18 cellular contexts compared by ENCODE assay signal in genomic region chr18:68215931-68216330, GRCh38.
A peak's percentile ranks its signal among the peaks of the same experiment; 100 is the strongest.
DNase-seq lines count a peak whose midpoint lies in the region; TF ChIP-seq lines count a peak whose summit lies in the region.
"Had no signal": no experiment of that assay in that cellular context is flagged by ENCODE, and none has a peak within 500 bp of the region (broad histone marks: within the 10 kb centered on the region; RNA-seq: fewer than 3 reads in every experiment).

No MANE protein-coding gene starts in this region.

- H4K91ac ChIP-seq in trophoblast cell (ENCODE audit: low read depth, low read length) = no peak overlapping the region

- H3K23ac ChIP-seq in trophoblast cell (ENCODE audit: low read length) = no peak overlapping the region

- H3K36me3 ChIP-seq in fibroblast of lung (ENCODE audit: control insufficient read depth, insufficient read depth, low read length) (no peaks in the 10 kb centered on the region), trophoblast cell (ENCODE audit: control insufficient read depth in 1 of 2, insufficient read depth in 2 of 2, low read length in 2 of 2) (no peaks in the 10 kb centered on the region)
- H3K36me3 ChIP-seq: adrenal gland, colonic mucosa, suprapubic skin had no signal

- no peak overlapping the region for H4K12ac ChIP-seq in trophoblast cell (ENCODE audit: low read depth, low read length)

- H3K9ac ChIP-seq in fibroblast of lung (ENCODE audit: insufficient read depth, low read length) (no peak overlapping the region), trophoblast cell (ENCODE audit: low read length) (no peak overlapping the region)

- no peaks in the 10 kb centered on the region for H4K20me1 ChIP-seq in fibroblast of lung (ENCODE audit: control insufficient read depth, extremely low read depth, insufficient read depth, low read length)

- H3K79me2 ChIP-seq in fibroblast of lung (ENCODE audit: control insufficient read depth, insufficient read depth, low read length) (no peaks in the 10 kb centered on the region), trophoblast cell (ENCODE audit: control insufficient read depth, insufficient read depth, low read length, poor library complexity) (no peaks in the 10 kb centered on the region)

- H4K8ac ChIP-seq in trophoblast cell (ENCODE audit: low read depth, low read length) = no peak overlapping the region

- H3K4me1 ChIP-seq in fibroblast of lung (ENCODE audit: control insufficient read depth, extremely low read depth, insufficient read depth, low read length) = peaks cover 2% of the 10 kb centered on the region
- H3K4me1 ChIP-seq in trophoblast cell (ENCODE audit: control insufficient read depth in 1 of 2, insufficient read depth in 2 of 2, low read length in 2 of 2) = no peaks in the 10 kb centered on the region
- H3K4me1 ChIP-seq: colonic mucosa, suprapubic skin had no signal

- no CpG with 5 or more reads among the region's 4 CpGs for WGBS in trophoblast cell (ENCODE audit: extremely low coverage, insufficient coverage, insufficient read length)

- H3K79me1 ChIP-seq in trophoblast cell (ENCODE audit: low read length) = no peaks in the 10 kb centered on the region

- DNase-seq in GM04504 (ENCODE audit: low read depth) (peak; percentile 63), RKO (ENCODE audit: low spot score) (peak; percentile 3), fibroblast of lung (ENCODE audit: low read depth in 2 of 2) (peak; percentile 19 to 69), trophoblast cell (peak; percentile 32 to 69), OCI-M2 (lab: John Stamatoyannopoulos, UW; ENCODE audit: unreplicated experiment) (no peak), NCI-H345 (lab: John Stamatoyannopoulos, UW) (no peak), LoVo (ENCODE audit: low spot score) (no peak), superior temporal gyrus (ENCODE audit: extremely low spot score) (no peak)
- DNase-seq: activated CD8-positive, alpha-beta T cell treated with anti-CD3 and anti-CD28 coated beads for 36 hours; adrenal gland; CD4-positive, CD25-positive, alpha-beta regulatory T cell; colonic mucosa; Karpas-422; left ventricle myocardium superior; naive B cell; NCI-H510A treated with DMSO at 0.1 percent for 48 hours; retina had no signal

- no peak overlapping the region for H3K18ac ChIP-seq in trophoblast cell (ENCODE audit: low read length)

- no peak for TF ChIP-seq CTCF in fibroblast of lung (conservative IDR thresholded peaks at IDR 0.05 in 1 of 2, IDR thresholded peaks at IDR 0.05 in 1 of 2; ENCODE audit: low read depth in 1 of 2, low read length in 2 of 2)

- H3K27ac ChIP-seq in fibroblast of lung (ENCODE audit: insufficient read depth, low read length) = no peak overlapping the region
- H3K27ac ChIP-seq in trophoblast cell (ENCODE audit: low read depth, low read length) = no peak overlapping the region
- H3K27ac ChIP-seq: adrenal gland, colonic mucosa, suprapubic skin had no signal

- H2AK5ac ChIP-seq in trophoblast cell (ENCODE audit: low read length) = no peak overlapping the region

- no peaks in the 10 kb centered on the region for H3K27me3 ChIP-seq in fibroblast of lung (ENCODE audit: control insufficient read depth, insufficient read depth, low read length)
- no peaks in the 10 kb centered on the region for H3K27me3 ChIP-seq in trophoblast cell (ENCODE audit: insufficient read depth, low read length)
- H3K27me3 ChIP-seq: adrenal gland, colonic mucosa, suprapubic skin had no signal

- no peak overlapping the region for H3K4ac ChIP-seq in trophoblast cell (ENCODE audit: low read depth, low read length)

- H3K4me2 ChIP-seq in fibroblast of lung (ENCODE audit: extremely low read depth, insufficient read depth, low read length) (no peak overlapping the region), trophoblast cell (ENCODE audit: low read length) (no peak overlapping the region)

- H3K9me3 ChIP-seq in fibroblast of lung (ENCODE audit: control insufficient read depth, insufficient read depth, low read depth, low read length) (no peaks in the 10 kb centered on the region), trophoblast cell (ENCODE audit: insufficient read depth, low read depth, low read length) (no peaks in the 10 kb centered on the region)
- H3K9me3 ChIP-seq: adrenal gland, colonic mucosa, suprapubic skin had no signal

- no peak overlapping the region for H3K14ac ChIP-seq in trophoblast cell (ENCODE audit: low read length)

- no peak overlapping the region for H2BK12ac ChIP-seq in trophoblast cell (ENCODE audit: low read length)

- H2BK5ac ChIP-seq in trophoblast cell (ENCODE audit: low read depth, low read length, poor library complexity) = no peak overlapping the region

- H2AFZ ChIP-seq in fibroblast of lung (ENCODE audit: low read length) (no peak overlapping the region), trophoblast cell (ENCODE audit: insufficient read depth, low read length, poor library complexity) (no peak overlapping the region)

- H2BK120ac ChIP-seq in trophoblast cell (ENCODE audit: insufficient read depth, low read length, poor library complexity) = no peak overlapping the region

- H3K4me3 ChIP-seq in fibroblast of lung (replicated peaks in 1 of 4; ENCODE audit: control extremely low read depth in 1 of 4, insufficient read depth in 1 of 4, low read depth in 3 of 4, low read length in 4 of 4) (no peak overlapping the region), trophoblast cell (ENCODE audit: low read depth, low read length) (no peak overlapping the region)
- H3K4me3 ChIP-seq: adrenal gland, colonic mucosa, suprapubic skin had no signal

Comparison
In these comparisons a context has a peak if more than half of its experiments do, and no peak if none do; other contexts are left out.
1. DNase-seq: peak in GM04504 (single experiment), RKO (single experiment), fibroblast of lung (2 of 2) and trophoblast cell (2 of 2); none in OCI-M2 (single experiment), NCI-H345 (single experiment), LoVo (single experiment) and superior temporal gyrus (single experiment).